14 cellular contexts compared by ENCODE assay signal in genomic region chr3:100155590-100155989, GRCh38. TPM values are rescaled to one million over a fixed set of nuclear protein-coding genes. Genes with fewer than 3 reads are reported as not detected.
DNase-seq lines count a peak whose midpoint lies in the region; ATAC-seq, FAIRE-seq and TF ChIP-seq lines count a peak whose summit lies in the region.
"Had no signal": no experiment of that assay in that cellular context is flagged by ENCODE, and none has a peak within 500 bp of the region (broad histone marks: within the 10 kb centered on the region; RNA-seq: fewer than 3 reads in every experiment).

No MANE protein-coding gene starts in this region.

- POLR2A ChIA-PET in K562 (lab: Yijun Ruan, JAX), result no interaction called here

- TF ChIP-seq EP300 in K562 (IDR thresholded peaks at IDR 0.05; ENCODE audit: low read length), result no peak

- H3K27ac Mint-ChIP-seq in osteocyte (ENCODE audit: unreplicated experiment), result peak overlapping the region; percentile 31
- H3K27ac Mint-ChIP-seq: CD4-positive, alpha-beta memory T cell had no signal

- no peaks in the 10 kb centered on the region for H3K27me3 ChIP-seq in GM23248 (replicated peaks; ENCODE audit: insufficient read depth)
- no peaks in the 10 kb centered on the region for H3K27me3 ChIP-seq in HL-60 (ENCODE audit: insufficient read depth, poor library complexity, severe bottlenecking)
- no peaks in the 10 kb centered on the region for H3K27me3 ChIP-seq in K562 (ENCODE audit: control insufficient read depth in 2 of 2, insufficient read depth in 2 of 2, low read length in 2 of 2)

- H3K27me3 Mint-ChIP-seq in osteocyte (ENCODE audit: unreplicated experiment), result no peaks in the 10 kb centered on the region
- H3K27me3 Mint-ChIP-seq: CD4-positive, alpha-beta memory T cell had no signal

- H3K79me2 ChIP-seq in GM23248 (ENCODE audit: insufficient read depth) (no peaks in the 10 kb centered on the region), K562 (ENCODE audit: control insufficient read depth, insufficient read depth, low read length) (no peaks in the 10 kb centered on the region)

- CTCF ChIA-PET in K562 (lab: Yijun Ruan, JAX; ENCODE audit: low intra/inter-chr PET ratio), result no interaction called here

- no peak overlapping the region for H3K4me3 ChIP-seq in GM23248
- H3K4me3 ChIP-seq in HL-60 (replicated peaks; ENCODE audit: insufficient read depth, low read length), result no peak overlapping the region
- H3K4me3 ChIP-seq in K562, result no peak overlapping the region

- no peak overlapping the region for H3K4me3 Mint-ChIP-seq in osteocyte (ENCODE audit: unreplicated experiment)
- H3K4me3 Mint-ChIP-seq: CD4-positive, alpha-beta memory T cell had no signal

- no peaks in the 10 kb centered on the region for H3K36me3 ChIP-seq in GM23248 (ENCODE audit: low read depth)
- H3K36me3 ChIP-seq in K562 (ENCODE audit: control insufficient read depth, insufficient read depth, low read length), result peaks cover 9% of the 10 kb centered on the region; the same call in 2 of the 3 replicates

- peaks cover 35% of the 10 kb centered on the region for H3K4me1 Mint-ChIP-seq in osteocyte (ENCODE audit: unreplicated experiment)
- H3K4me1 Mint-ChIP-seq: CD4-positive, alpha-beta memory T cell had no signal

- H3K4me2 ChIP-seq in GM23248 (ENCODE audit: unreplicated experiment), result no peak overlapping the region
- no peak overlapping the region for H3K4me2 ChIP-seq in K562 (ENCODE audit: insufficient read depth, low read length)

- peaks cover 25% of the 10 kb centered on the region for H3K36me3 Mint-ChIP-seq in osteocyte (ENCODE audit: unreplicated experiment)

- DNase-seq in GM23248, result no peak
- DNase-seq in HL-60 (ENCODE audit: low read depth in 1 of 2, low spot score in 1 of 2), result no peak
- DNase-seq in K562 (ENCODE audit: extremely low read depth in 1 of 4, low spot score in 3 of 4), result no peak
- no peak for DNase-seq in osteocyte (ENCODE audit: extremely low spot score, unreplicated experiment)
- DNase-seq in activated CD4-positive, alpha-beta T cell treated with anti-CD3 and anti-CD28 coated beads for 4 hours, result no peak
- no peak for DNase-seq in activated CD4-positive, alpha-beta T cell treated with anti-CD3 and anti-CD28 coated beads, Interleukin-2, amount 50 U/mL, for 4 hours
- DNase-seq: C1 segment of cervical spinal cord; Calu3; CD4-positive, alpha-beta memory T cell; COR-L47; DMS53; DMS79 treated with DMSO at 0.1 percent for 48 hours; H7 had no signal

- intact Hi-C loops in K562 (cut with micrococcal nuclease), result no loop called here

- in situ Hi-C loops in GM23248 (cut with MboI) (no loop called here), K562 (cut with MboI) (no loop called here)

- ATAC-seq in K562, result no peak

- no peak for TF ChIP-seq RAD21 in K562 (CRISPR knock-in tag; conservative IDR thresholded peaks at IDR 0.05 in 1 of 2, IDR thresholded peaks at IDR 0.05 in 1 of 2)

- H3K27ac ChIP-seq in GM23248 (peak overlapping the region; percentile 22; the same call in 1 of the 2 replicates), HL-60 (replicated peaks) (peak overlapping the region; percentile 64), K562 (ENCODE audit: extremely low read depth, low read depth, low read length) (no peak overlapping the region)

- no TSS peak for BruUV-seq in K562 (replicated peaks; lab: Mats Ljungman, UMichigan)

- H3K9ac ChIP-seq in GM23248 (no peak overlapping the region), K562 (ENCODE audit: insufficient read depth in 1 of 2, low read depth in 2 of 2, low read length in 2 of 2) (no peak overlapping the region)

- H2AFZ ChIP-seq in GM23248 (no peak overlapping the region), K562 (ENCODE audit: low read depth, low read length) (no peak overlapping the region)

- no peaks in the 10 kb centered on the region for H4K20me1 ChIP-seq in GM23248 (ENCODE audit: insufficient read depth)
- no peaks in the 10 kb centered on the region for H4K20me1 ChIP-seq in K562 (replicated peaks; ENCODE audit: control insufficient read depth, insufficient read depth, low read length)

- peaks cover 31% of the 10 kb centered on the region for H3K4me1 ChIP-seq in GM23248 (ENCODE audit: insufficient read depth)
- H3K4me1 ChIP-seq in K562 (replicated peaks in 1 of 2; ENCODE audit: control insufficient read depth in 2 of 2, insufficient read depth in 2 of 2, low read length in 2 of 2), result no peaks in the 10 kb centered on the region

- peaks cover 21% of the 10 kb centered on the region for H3K9me3 Mint-ChIP-seq in osteocyte (ENCODE audit: unreplicated experiment)

- H3K9me2 ChIP-seq in GM23248 (ENCODE audit: insufficient read depth), result no peaks in the 10 kb centered on the region

- H3F3A ChIP-seq in GM23248 (ENCODE audit: insufficient read depth), result peaks cover 34% of the 10 kb centered on the region

- TF ChIP-seq POLR2A in K562 (conservative IDR thresholded peaks at IDR 0.05), result no peak

- FAIRE-seq in K562 (lab: Jason Lieb, UNC), result no peak
- FAIRE-seq: H1 had no signal

- no peaks in the 10 kb centered on the region for H3K9me3 ChIP-seq in GM23248 (ENCODE audit: low read depth)
- peaks cover 5% of the 10 kb centered on the region for H3K9me3 ChIP-seq in K562 (replicated peaks; ENCODE audit: control insufficient read depth, insufficient read depth, low read depth, low read length)

- no peaks in the 10 kb centered on the region for H3K9me1 ChIP-seq in K562 (ENCODE audit: control insufficient read depth, insufficient read depth, low read length)

- TF ChIP-seq CTCF in HL-60 (IDR thresholded peaks at IDR 0.05; ENCODE audit: insufficient read depth, low read length) (no peak), K562 (IDR thresholded peaks at IDR 0.05 in 2 of 3, conservative IDR thresholded peaks at IDR 0.05 in 1 of 3; ENCODE audit: insufficient read depth in 2 of 3, low read depth in 1 of 3, low read length in 3 of 3) (no peak), osteocyte (IDR thresholded peaks at IDR 0.05) (no peak)

TF ChIP-seq in K562, 482 proteins besides CTCF, POLR2A, EP300 and RAD21 (continues in another document):
- TF ChIP-seq ZFP1 (CRISPR knock-in tag; IDR thresholded peaks at IDR 0.05), result peak; percentile 93
- TF ChIP-seq TAF1 (IDR thresholded peaks at IDR 0.05; ENCODE audit: control insufficient read depth, extremely low read depth, insufficient read depth, low read length, severe bottlenecking), result no peak

RNA-seq across cellular contexts. Expression of gene FILIP1L, which starts 41.3 kb away (rescaled TPM):
- 45.0 and 48.2 TPM in 2 replicates for total RNA-seq in GM23248 (2014; rRNA removed; shearing (Covaris generic))
- polyA plus RNA-seq in GM23248 (2016; fragmentation: Nextera tagmentation; extraction: Ambion mirVana) (60.9 and 66.3 TPM in 2 replicates), K562 (2011; rRNA removed) (2.1 and 2.7 TPM in 2 replicates), K562 (2014; fragmentation: Illumina TruSeq; extraction: Trizol) (1.9 and 2.0 TPM in 2 replicates), K562 (2014; fragmentation: Nextera tagmentation; extraction: Ambion mirVana) (under 1 TPM; 0.50 to 0.63 TPM), K562 (2014; rRNA removed) (0.91 and 1.8 TPM in 2 replicates)
- 1.0 and 4.2 TPM in 2 replicates for total RNA-seq in K562 (2011; cell fraction: chromatin; rRNA removed; ENCODE audit: low replicate concordance)
- total RNA-seq in K562 (2011; cell fraction: nucleolus; rRNA removed), result 0.92 and 1.0 TPM in 2 replicates
- 0.76 and 2.8 TPM in 2 replicates for total RNA-seq in K562 (2011; cell fraction: nucleoplasm; rRNA removed)
- total RNA-seq in K562 (2014; rRNA removed) (0.73 and 0.94 TPM in 2 replicates), K562 (2014; rRNA removed; fragmentation: Illumina TruSeq; extraction: Trizol) (1.5 and 2.1 TPM in 2 replicates), K562 (2015; rRNA removed; fragmentation: Illumina TruSeq; extraction: Trizol) (1.1 and 1.7 TPM in 2 replicates), K562 (2021) (1.6 TPM in 2 replicates), osteocyte (47.0 and 49.3 TPM in 2 replicates)
- 0.88 and 2.6 TPM in 2 replicates for polyA plus RNA-seq in K562 (2011; cell fraction: cytosol; rRNA removed)
- 3.6 and 4.1 TPM in 2 replicates for polyA plus RNA-seq in K562 (2011; cell fraction: nucleus; rRNA removed)
- polyA plus RNA-seq in K562 (2012), result 1.5 and 2.8 TPM in 2 replicates
- 4.2 and 4.9 TPM in 2 replicates for polyA minus RNA-seq in K562 (2011; rRNA and poly(A)+ RNA removed)
- polyA minus RNA-seq in K562 (2011; cell fraction: cytosol; rRNA and poly(A)+ RNA removed), result 1.1 and 2.4 TPM in 2 replicates
- polyA minus RNA-seq in K562 (2011; cell fraction: nucleus; rRNA and poly(A)+ RNA removed), result 0.94 and 4.8 TPM in 2 replicates
- total RNA-seq: CD4-positive, alpha-beta memory T cell had no signal
